In genomic region chr20:38215789-38216182, GRCh38 we compare ENCODE assay signal across 31 cellular contexts. TPM values are rescaled to one million over a fixed set of nuclear protein-coding genes. Genes with fewer than 3 reads are reported as not detected.
"Had no signal": no experiment of that assay in that cellular context is flagged by ENCODE, and none has a peak within 500 bp of the region (broad histone marks: within the 10 kb centered on the region; RNA-seq: fewer than 3 reads in every experiment).

No MANE protein-coding gene starts in this region.

- ATAC-seq: activated CD8-positive, alpha-beta memory T cell treated with anti-CD3 and anti-CD28 coated beads, Interleukin-2, amount 10 ng/mL, durations not matched to agents 7 days and 5 days; Panc1 had no signal

- H3K4me1 Mint-ChIP-seq: activated B cell treated with CpG ODN at 0.5 μM for 24 hours had no signal

- H3K27ac Mint-ChIP-seq: activated B cell treated with CpG ODN at 0.5 μM for 24 hours; activated CD4-positive, alpha-beta memory T cell treated with anti-CD3 and anti-CD28 coated beads, Interleukin-2, amount 10 ng/mL, durations not matched to agents 7 days and 5 days; activated CD8-positive, alpha-beta memory T cell treated with anti-CD3 and anti-CD28 coated beads, Interleukin-2, amount 10 ng/mL, durations not matched to agents 7 days and 5 days; activated naive CD8-positive, alpha-beta T cell treated with anti-CD3 and anti-CD28 coated beads for 36 hours had no signal

- H3K4me3 ChIP-seq: cardiac muscle cell had no signal

- H3K27me3 ChIP-seq: cardiac muscle cell had no signal

- H3K36me3 ChIP-seq: cardiac muscle cell had no signal

- H3K36me3 Mint-ChIP-seq: activated CD8-positive, alpha-beta memory T cell treated with anti-CD3 and anti-CD28 coated beads, Interleukin-2, amount 10 ng/mL, durations not matched to agents 7 days and 5 days; activated naive CD8-positive, alpha-beta T cell treated with anti-CD3 and anti-CD28 coated beads for 36 hours; IgD-negative memory B cell had no signal

- H3K27ac ChIP-seq: cardiac muscle cell, VCaP had no signal

- H3K27me3 Mint-ChIP-seq: activated B cell treated with CpG ODN at 0.5 μM for 24 hours; activated CD8-positive, alpha-beta memory T cell treated with anti-CD3 and anti-CD28 coated beads, Interleukin-2, amount 10 ng/mL, durations not matched to agents 7 days and 5 days; IgD-negative memory B cell had no signal

- H3K4me3 Mint-ChIP-seq: activated B cell treated with CpG ODN at 0.5 μM for 24 hours; activated CD4-positive, alpha-beta memory T cell treated with anti-CD3 and anti-CD28 coated beads, Interleukin-2, amount 10 ng/mL, durations not matched to agents 7 days and 5 days; activated CD8-positive, alpha-beta memory T cell treated with anti-CD3 and anti-CD28 coated beads, Interleukin-2, amount 10 ng/mL, durations not matched to agents 7 days and 5 days; activated naive CD8-positive, alpha-beta T cell treated with anti-CD3 and anti-CD28 coated beads for 36 hours; IgD-negative memory B cell had no signal

- H3K9me3 Mint-ChIP-seq: activated B cell treated with CpG ODN at 0.5 μM for 24 hours; activated CD4-positive, alpha-beta memory T cell treated with anti-CD3 and anti-CD28 coated beads, Interleukin-2, amount 10 ng/mL, durations not matched to agents 7 days and 5 days; activated naive CD8-positive, alpha-beta T cell treated with anti-CD3 and anti-CD28 coated beads for 36 hours; IgD-negative memory B cell had no signal

- DNase-seq: activated B cell treated with CpG ODN at 0.5 μM for 24 hours; activated CD4-positive, alpha-beta memory T cell treated with anti-CD3 and anti-CD28 coated beads, Interleukin-2, amount 10 ng/mL, durations not matched to agents 7 days and 5 days; activated CD4-positive, alpha-beta T cell treated with anti-CD3 and anti-CD28 coated beads for 48 hours; activated CD4-positive, CD25-positive, alpha-beta regulatory T cell treated with anti-CD3 and anti-CD28 coated beads, Interleukin-2, amount 50 U/mL, for 72 hours; activated CD8-positive, alpha-beta memory T cell treated with anti-CD3 and anti-CD28 coated beads for 24 hours; activated CD8-positive, alpha-beta memory T cell treated with anti-CD3 and anti-CD28 coated beads, Interleukin-2, amount 10 ng/mL, durations not matched to agents 7 days and 5 days; activated CD8-positive, alpha-beta memory T cell treated with anti-CD3 and anti-CD28 coated beads, Interleukin-2, amount 50 U/mL, for 48 hours; activated effector memory CD4-positive, alpha-beta T cell treated with Interleukin-2 at 50 U/mL for 16 hours; activated naive CD4-positive, alpha-beta T cell treated with anti-CD3 and anti-CD28 coated beads, Interleukin-2, amount 50 U/mL, for 16 hours; activated naive CD8-positive, alpha-beta T cell treated with anti-CD3 and anti-CD28 coated beads for 36 hours; activated T-cell treated with anti-CD3 and anti-CD28 coated beads, Interleukin-2, amount 50 U/mL, for 48 hours; amniotic stem cell; KG1; MM.1S; MV-4-11; NCI-H1092; NCI-H1436 treated with DMSO at 0.1 percent for 48 hours; NCI-H1694 treated with DMSO at 0.1 percent for 48 hours; NCI-H2029; NCI-H345; NCI-H524 treated with DMSO at 0.1 percent for 48 hours; Right ventricle myocardium superior; SW 1271; T-helper 1 cell; T-helper 2 cell; T-helper 9 cell had no signal

RNA-seq across cellular contexts. Expression of gene KIAA1755, which starts 44.7 kb away (rescaled TPM):
- total RNA-seq: activated B cell treated with CpG ODN at 0.5 μM for 24 hours; activated CD4-positive, alpha-beta memory T cell treated with anti-CD3 and anti-CD28 coated beads, Interleukin-2, amount 10 ng/mL, durations not matched to agents 7 days and 5 days; activated CD8-positive, alpha-beta memory T cell treated with anti-CD3 and anti-CD28 coated beads, Interleukin-2, amount 10 ng/mL, durations not matched to agents 7 days and 5 days; activated naive CD8-positive, alpha-beta T cell treated with anti-CD3 and anti-CD28 coated beads for 36 hours; cardiac muscle cell; NCI-H460 had no signal
- polyA plus RNA-seq: cardiac muscle cell, IgD-negative memory B cell had no signal

RNA-seq across cellular contexts. Expression of gene TGM2, which starts 50.7 kb away (rescaled TPM):
- total RNA-seq: activated naive CD8-positive, alpha-beta T cell treated with anti-CD3 and anti-CD28 coated beads for 36 hours had no signal
